ENCODE assay signal across 22 cellular contexts in the genomic region with DNA sequence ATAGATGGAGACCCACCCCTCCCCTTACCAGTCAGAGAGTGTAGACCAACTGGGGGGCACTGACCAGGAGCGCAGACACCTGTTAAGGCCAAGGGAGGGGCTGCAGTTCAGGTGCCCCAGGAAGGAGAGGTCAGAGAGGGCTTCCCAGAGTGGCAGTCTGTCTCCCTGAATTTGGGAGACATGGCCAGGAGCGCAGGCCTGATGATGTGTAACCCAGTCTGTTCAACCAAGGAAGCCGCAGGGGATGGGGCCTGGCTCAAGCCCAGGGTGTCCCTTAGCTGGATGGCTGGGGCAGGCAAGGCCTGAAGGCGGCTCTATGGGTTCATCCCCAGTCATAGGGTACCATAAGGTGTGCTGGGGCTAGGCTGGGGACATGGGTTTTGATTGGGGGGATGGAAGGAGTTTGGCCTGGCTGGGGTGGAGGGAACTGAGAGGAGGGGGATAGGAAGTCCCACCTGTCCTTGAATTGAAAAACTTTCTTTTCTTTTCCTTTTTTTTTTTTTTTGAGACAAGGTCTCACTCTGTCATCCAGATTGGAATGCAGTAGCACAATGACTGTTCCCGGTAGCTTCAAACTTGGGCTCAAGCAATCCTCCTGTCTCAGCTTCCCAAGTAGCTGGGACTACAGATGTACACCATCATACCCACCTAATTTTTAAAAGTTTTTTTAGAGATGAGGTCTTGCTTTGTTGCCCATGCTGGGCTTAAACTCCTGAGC.
DNase-seq lines count a peak whose midpoint lies in the region; ATAC-seq and TF ChIP-seq lines count a peak whose summit lies in the region.
"Had no signal": no experiment of that assay in that cellular context is flagged by ENCODE, and none has a peak within 500 bp of the region (broad histone marks: within the 10 kb centered on the region; RNA-seq: fewer than 3 reads in every experiment).

No MANE protein-coding gene starts in this region.

- ATAC-seq in Panc1 (no peak), GM18517 (IDR thresholded peaks at IDR 0.05; ENCODE audit: unreplicated experiment) (no peak)
- ATAC-seq: K562, psoas muscle had no signal

- in situ Hi-C loops in Panc1 (cut with HindIII; ENCODE audit: low pct_unique_long_range_greater_than_20kb, low sequenced_read_pairs) = no loop called here

- CTCF ChIA-PET in Panc1 (lab: Charles Lee) = interaction anchor here (0.6 to 1.0 kb wide), 2 partner anchors 74 to 558 kb away, joined by 3 to 5 read pairs; no protein-coding TSS in a partner anchor

- H3K9me3 ChIP-seq in Panc1 (ENCODE audit: control insufficient read depth, insufficient read depth, low read depth, low read length) (no peaks in the 10 kb centered on the region), hepatocyte (ENCODE audit: low read depth) (no peaks in the 10 kb centered on the region), smooth muscle cell (replicated peaks; ENCODE audit: low read depth) (no peaks in the 10 kb centered on the region)
- H3K9me3 ChIP-seq: psoas muscle, transverse colon had no signal

- H3K36me3 Mint-ChIP-seq in endothelial cell (ENCODE audit: low read depth, unreplicated experiment) = peaks cover 4% of the 10 kb centered on the region
- H3K36me3 Mint-ChIP-seq: activated naive CD8-positive, alpha-beta T cell treated with anti-CD3 and anti-CD28 coated beads for 36 hours; CD4-positive, alpha-beta memory T cell had no signal

- no peak overlapping the region for H2AFZ ChIP-seq in hepatocyte
- no peak overlapping the region for H2AFZ ChIP-seq in smooth muscle cell (ENCODE audit: low read depth)

- no peak overlapping the region for H3K27ac Mint-ChIP-seq in endothelial cell (ENCODE audit: unreplicated experiment)
- H3K27ac Mint-ChIP-seq: activated naive CD8-positive, alpha-beta T cell treated with anti-CD3 and anti-CD28 coated beads for 36 hours; stimulated activated naive CD8-positive, alpha-beta T cell treated with anti-CD3 and anti-CD28 coated beads, Interleukin-15, Interleukin-2, amounts not matched to agents 100 ng/mL and 50 ng/mL, for 24 hours; T-helper 1 cell treated with Interleukin-12 subunit alpha and Interleukin-12 subunit beta and Interleukin-4 antibody, amounts not matched to agents 30 μg/mL and 1 μg/mL, for 36 hours had no signal

- peaks cover 77% of the 10 kb centered on the region for H3K79me2 ChIP-seq in hepatocyte
- H3K79me2 ChIP-seq in smooth muscle cell (ENCODE audit: low read depth) = peaks cover 91% of the 10 kb centered on the region

- BruUV-seq in Panc1 (replicated peaks; lab: Mats Ljungman, UMichigan) = no TSS peak

- H3K36me3 ChIP-seq in Panc1 (ENCODE audit: control insufficient read depth, insufficient read depth, low read length) (no peaks in the 10 kb centered on the region), hepatocyte (replicated peaks; ENCODE audit: insufficient read depth, low read depth) (no peaks in the 10 kb centered on the region), smooth muscle cell (ENCODE audit: low read depth) (no peaks in the 10 kb centered on the region)
- H3K36me3 ChIP-seq: transverse colon had no signal

- no peak overlapping the region for H3K9ac ChIP-seq in smooth muscle cell (ENCODE audit: low read depth)

- H3K4me3 ChIP-seq in Panc1 (ENCODE audit: low read depth in 2 of 2, low read length in 2 of 2) = no peak overlapping the region
- no peak overlapping the region for H3K4me3 ChIP-seq in hepatocyte
- H3K4me3 ChIP-seq in smooth muscle cell = no peak overlapping the region
- H3K4me3 ChIP-seq: K562, psoas muscle, SK-N-MC, transverse colon had no signal

- no peaks in the 10 kb centered on the region for H3K9me2 ChIP-seq in hepatocyte (replicated peaks; ENCODE audit: insufficient read depth)

- POLR2A ChIA-PET in Panc1 (lab: Charles Lee) = no interaction called here

- TF ChIP-seq CTCF in Panc1 (IDR thresholded peaks at IDR 0.05) (no peak), hepatocyte (IDR thresholded peaks at IDR 0.05; ENCODE audit: poor library complexity) (no peak), smooth muscle cell (IDR thresholded peaks at IDR 0.05; ENCODE audit: borderline replicate concordance, insufficient read depth, poor library complexity, severe bottlenecking) (no peak), endothelial cell (IDR thresholded peaks at IDR 0.05; ENCODE audit: unreplicated experiment) (no peak)

- H3K27ac ChIP-seq in Panc1 (ENCODE audit: low read length) (peak overlapping the region; percentile 48), hepatocyte (peak overlapping the region; percentile 89), smooth muscle cell (ENCODE audit: low read depth) (peak overlapping the region; percentile 75)
- H3K27ac ChIP-seq: psoas muscle, SK-N-MC had no signal

- 93% methylated on average over 5 of the region's 5 CpGs for WGBS in hepatocyte (ENCODE audit: low lambda C conversion rate, missing lambda C conversion rate)
- WGBS in smooth muscle cell (ENCODE audit: low lambda C conversion rate) = 86% methylated on average over 5 of the region's 5 CpGs

- peaks cover 24% of the 10 kb centered on the region for H3F3A ChIP-seq in smooth muscle cell (ENCODE audit: low read depth)

- H3K27me3 Mint-ChIP-seq in endothelial cell (ENCODE audit: unreplicated experiment) = peaks cover 9% of the 10 kb centered on the region
- H3K27me3 Mint-ChIP-seq: activated naive CD8-positive, alpha-beta T cell treated with anti-CD3 and anti-CD28 coated beads for 36 hours; CD4-positive, alpha-beta memory T cell; stimulated activated naive CD8-positive, alpha-beta T cell treated with anti-CD3 and anti-CD28 coated beads, Interleukin-15, Interleukin-2, amounts not matched to agents 100 ng/mL and 50 ng/mL, for 24 hours had no signal

- DNase-seq in EL = peak; percentile 35
- no peak for DNase-seq in Panc1 (ENCODE audit: low read depth, low spot score)
- DNase-seq in hepatocyte (ENCODE audit: low spot score) = no peak
- no peak for DNase-seq in smooth muscle cell (lab: John Stamatoyannopoulos, UW; ENCODE audit: unreplicated experiment)
- no peak for DNase-seq in endothelial cell (ENCODE audit: low spot score)
- no peak for DNase-seq in NAMALWA (ENCODE audit: low spot score)
- DNase-seq in activated T-cell treated with anti-CD3 and anti-CD28 coated beads for 4 hours = no peak
- DNase-seq: activated naive CD8-positive, alpha-beta T cell treated with anti-CD3 and anti-CD28 coated beads for 36 hours; CD4-positive, alpha-beta memory T cell; DMS153; GF-D8; HCEC 1CT; NCI-H1436; NCI-H774; RPMI8226 had no signal

- intact Hi-C loops in Panc1 (cut with micrococcal nuclease; ENCODE audit: unreplicated experiment) = no loop called here

- H3K4me3 Mint-ChIP-seq in endothelial cell (ENCODE audit: unreplicated experiment) = no peak overlapping the region
- H3K4me3 Mint-ChIP-seq: activated naive CD8-positive, alpha-beta T cell treated with anti-CD3 and anti-CD28 coated beads for 36 hours; CD4-positive, alpha-beta memory T cell; stimulated activated naive CD8-positive, alpha-beta T cell treated with anti-CD3 and anti-CD28 coated beads, Interleukin-15, Interleukin-2, amounts not matched to agents 100 ng/mL and 50 ng/mL, for 24 hours; T-helper 1 cell treated with Interleukin-12 subunit alpha and Interleukin-12 subunit beta and Interleukin-4 antibody, amounts not matched to agents 30 μg/mL and 1 μg/mL, for 36 hours had no signal

- no peaks in the 10 kb centered on the region for H3K9me3 Mint-ChIP-seq in endothelial cell (ENCODE audit: unreplicated experiment)
- H3K9me3 Mint-ChIP-seq: activated naive CD8-positive, alpha-beta T cell treated with anti-CD3 and anti-CD28 coated beads for 36 hours; CD4-positive, alpha-beta memory T cell; stimulated activated naive CD8-positive, alpha-beta T cell treated with anti-CD3 and anti-CD28 coated beads, Interleukin-15, Interleukin-2, amounts not matched to agents 100 ng/mL and 50 ng/mL, for 24 hours; T-helper 1 cell treated with Interleukin-12 subunit alpha and Interleukin-12 subunit beta and Interleukin-4 antibody, amounts not matched to agents 30 μg/mL and 1 μg/mL, for 36 hours had no signal

- H3K27me3 ChIP-seq in Panc1 (ENCODE audit: control insufficient read depth, insufficient read depth, low read length) (no peaks in the 10 kb centered on the region), hepatocyte (no peaks in the 10 kb centered on the region), smooth muscle cell (ENCODE audit: low read depth) (no peaks in the 10 kb centered on the region)
- H3K27me3 ChIP-seq: transverse colon had no signal

- no peak overlapping the region for H3K4me2 ChIP-seq in hepatocyte
- no peak overlapping the region for H3K4me2 ChIP-seq in smooth muscle cell

- H4K20me1 ChIP-seq in hepatocyte (ENCODE audit: insufficient read depth, poor library complexity, severe bottlenecking) (peaks cover 14% of the 10 kb centered on the region), smooth muscle cell (ENCODE audit: low read depth) (peaks cover 94% of the 10 kb centered on the region)

- H3K4me1 ChIP-seq in Panc1 (ENCODE audit: control insufficient read depth, insufficient read depth, low read length) (peaks cover 77% of the 10 kb centered on the region), hepatocyte (ENCODE audit: insufficient read depth) (peaks cover 59% of the 10 kb centered on the region), smooth muscle cell (ENCODE audit: low read depth) (peaks cover 43% of the 10 kb centered on the region)

- H3K4me1 Mint-ChIP-seq in endothelial cell (ENCODE audit: unreplicated experiment) = peaks cover 15% of the 10 kb centered on the region
- H3K4me1 Mint-ChIP-seq: activated naive CD8-positive, alpha-beta T cell treated with anti-CD3 and anti-CD28 coated beads for 36 hours; CD4-positive, alpha-beta memory T cell had no signal
